ENCODE assay signal across 18 cellular contexts in genomic region chr12:113996026-113996425, GRCh38. TPM values are rescaled to one million over a fixed set of nuclear protein-coding genes. Genes with fewer than 3 reads are reported as not detected.
A peak's percentile ranks its signal among the peaks of the same experiment; 100 is the strongest.
DNase-seq lines count a peak whose midpoint lies in the region; ATAC-seq, FAIRE-seq and TF ChIP-seq lines count a peak whose summit lies in the region.
"Had no signal": no experiment of that assay in that cellular context is flagged by ENCODE, and none has a peak within 500 bp of the region (broad histone marks: within the 10 kb centered on the region; RNA-seq: fewer than 3 reads in every experiment).

No MANE protein-coding gene starts in this region.

- no peaks in the 10 kb centered on the region for H3K79me2 ChIP-seq in GM12878 (ENCODE audit: control insufficient read depth, insufficient read depth, low read length)

- POLR2A ChIA-PET in GM12878 (lab: Charles Lee) = no interaction called here

- no peak overlapping the region for H3K9ac ChIP-seq in GM12878 (ENCODE audit: control insufficient read depth, insufficient read depth, low read length)
- H3K9ac ChIP-seq: GM23248 had no signal

- no peaks in the 10 kb centered on the region for H3K36me3 ChIP-seq in GM12878 (ENCODE audit: control insufficient read depth in 2 of 2, insufficient read depth in 2 of 2, low read length in 1 of 2)
- H3K36me3 ChIP-seq: cardiac muscle cell, MG63, neutrophil had no signal

- no peaks in the 10 kb centered on the region for H4K20me1 ChIP-seq in GM12878 (ENCODE audit: control insufficient read depth, insufficient read depth)

- no peak overlapping the region for H3K4me2 ChIP-seq in GM12878 (ENCODE audit: control insufficient read depth, insufficient read depth)

- TF ChIP-seq CTCF in GM12878 (IDR thresholded peaks at IDR 0.05 in 2 of 3, conservative IDR thresholded peaks at IDR 0.05 in 1 of 3; ENCODE audit: control insufficient read depth in 2 of 3, extremely low read depth in 1 of 3, insufficient read depth in 1 of 3, low read depth in 3 of 3, low read length in 3 of 3) = peak in 1 of 3 experiments; percentile 19; a peak in 2 of 6 replicates

- no peak for TF ChIP-seq RAD21 in GM12878 (IDR thresholded peaks at IDR 0.05; ENCODE audit: insufficient read depth, low read depth, low read length)

- ATAC-seq in GM12878 (peak; percentile 59), HG03460 (IDR thresholded peaks at IDR 0.05; ENCODE audit: unreplicated experiment) (no peak)
- ATAC-seq: Right ventricle myocardium inferior had no signal

- DNase-seq in DMS79 treated with DMSO at 0.1 percent for 48 hours (lab: John Stamatoyannopoulos, UW) (peak; percentile 73), HT-29 (ENCODE audit: low spot score) (peak; percentile 13), GM12878 (ENCODE audit: low read depth, low spot score) (no peak), islet precursor cell (peak; percentile 76), epidermal melanocyte (ENCODE audit: insufficient read length, low spot score) (no peak), OCI-M2 (lab: John Stamatoyannopoulos, UW; ENCODE audit: unreplicated experiment) (no peak), NCI-H1436 (lab: John Stamatoyannopoulos, UW) (no peak)
- DNase-seq: amniotic stem cell, dorsolateral prefrontal cortex, GM23248, MG63, NCI-H345, T-helper 1 cell, trophoblast cell had no signal

- SMC1A ChIA-PET in GM12878 (lab: Charles Lee; ENCODE audit: uncharacterized antibody, unreplicated experiment) = interaction anchor here (1.7 kb wide), 1 partner anchor 15 kb away, joined by 6 read pairs; no protein-coding TSS in a partner anchor

- CTCF ChIA-PET in GM12878 (lab: Yijun Ruan, JAX) = interaction anchor here (0.6 to 2.4 kb wide), 6 partner anchors 15 to 1625 kb away, joined by 3 to 13 read pairs (median 3); no protein-coding TSS in a partner anchor

- no peak for FAIRE-seq in GM12878 (lab: Jason Lieb, UNC)

- RAD21 ChIA-PET in GM12878 (lab: Charles Lee; ENCODE audit: unreplicated experiment) = interaction anchor here (1.2 kb wide), 1 partner anchor 15 kb away, joined by 3 read pairs; no protein-coding TSS in a partner anchor

- peaks cover 0 to 4% of the 10 kb centered on the region in 2 experiments; a peak in 1 of 4 replicates for H3K27me3 ChIP-seq in GM12878 (replicated peaks in 1 of 2; ENCODE audit: control insufficient read depth in 2 of 2, insufficient read depth in 2 of 2, low read length in 1 of 2)
- H3K27me3 ChIP-seq: MG63 had no signal

- in situ Hi-C loops in GM12878 (cut with MboI) = no loop called here

- no peak overlapping the region for H2AFZ ChIP-seq in GM12878 (ENCODE audit: control insufficient read depth, low read depth, low read length)
- H2AFZ ChIP-seq: GM23248 had no signal

- TF ChIP-seq EP300 in GM12878 (IDR thresholded peaks at IDR 0.05; ENCODE audit: borderline replicate concordance in 1 of 2, control insufficient read depth in 1 of 2, low read depth in 2 of 2, low read length in 2 of 2) = no peak

- no peak for TF ChIP-seq POLR2A in GM12878 (IDR thresholded peaks at IDR 0.05; ENCODE audit: low read depth, low read length)

- intact Hi-C loops in GM12878 (cut with micrococcal nuclease; ENCODE audit: unreplicated experiment) = no loop called here

- H3K4me1 ChIP-seq in GM12878 (ENCODE audit: control insufficient read depth, insufficient read depth, low read length) = no peaks in the 10 kb centered on the region

- BruUV-seq in GM12878 (replicated peaks; lab: Mats Ljungman, UMichigan) = no TSS peak

- no peak overlapping the region for H3K27ac ChIP-seq in GM12878 (ENCODE audit: control insufficient read depth, insufficient read depth)
- H3K27ac ChIP-seq: cardiac muscle cell, dorsolateral prefrontal cortex, GM23248, neutrophil had no signal

- no peak overlapping the region for H3K4me3 ChIP-seq in GM12878
- H3K4me3 ChIP-seq: cardiac muscle cell, dorsolateral prefrontal cortex, GM23248, MG63 had no signal

- WGBS in GM12878 (ENCODE audit: insufficient coverage, insufficient replicate concordance, low lambda C conversion rate, missing lambda C conversion rate) = 0% methylated on average over 7 of the region's 7 CpGs

- no peaks in the 10 kb centered on the region; the same call in 2 of the 3 replicates for H3K9me3 ChIP-seq in GM12878 (replicated peaks; ENCODE audit: control insufficient read depth, insufficient read depth, low read length)
- H3K9me3 ChIP-seq: MG63, neutrophil had no signal

TF ChIP-seq in GM12878, 131 proteins besides CTCF, POLR2A, EP300 and RAD21 (continues in another document):
- TF ChIP-seq BMI1 (IDR thresholded peaks at IDR 0.05; ENCODE audit: borderline replicate concordance) (no peak), TAF1 (IDR thresholded peaks at IDR 0.05; ENCODE audit: borderline replicate concordance, low read depth, low read length) (no peak), ZNF384 (IDR thresholded peaks at IDR 0.05; ENCODE audit: borderline replicate concordance, low read depth, low read length) (no peak), NKRF (conservative IDR thresholded peaks at IDR 0.05) (no peak), USF1 (IDR thresholded peaks at IDR 0.05; ENCODE audit: borderline replicate concordance, extremely low read length, insufficient read depth, low read depth, low read length) (no peak), BACH1 (IDR thresholded peaks at IDR 0.05; ENCODE audit: borderline replicate concordance) (no peak), NRF1 (conservative IDR thresholded peaks at IDR 0.05; ENCODE audit: low read depth, low read length) (no peak), TCF7 (IDR thresholded peaks at IDR 0.05; ENCODE audit: borderline replicate concordance) (no peak)

RNA-seq across cellular contexts. Expression of gene RBM19, which starts 29.9 kb away (rescaled TPM):
- 40.2 and 46.0 TPM in 2 replicates for total RNA-seq in HT-29 (2014; rRNA removed; shearing (Covaris generic))
- 141 and 153 TPM in 2 replicates for total RNA-seq in GM12878 (2013; cell fraction: nucleolus; rRNA removed)
- 25.1 and 28.2 TPM in 2 replicates for total RNA-seq in GM12878 (2014; rRNA removed)
- total RNA-seq in GM12878 (2014; rRNA removed; fragmentation: Illumina TruSeq; extraction: Trizol) = 24.7 and 26.7 TPM in 2 replicates
- total RNA-seq in GM12878 (2021) = 30.4 and 37.3 TPM in 2 replicates
- polyA plus RNA-seq in GM12878 (2011; ENCODE audit: low read depth) = 14.2 TPM
- polyA plus RNA-seq in GM12878 (2011; rRNA removed) = 26.6 and 32.7 TPM in 2 replicates
- polyA plus RNA-seq in GM12878 (2011; cell fraction: cytosol; rRNA removed) = 33.3 and 45.1 TPM in 2 replicates
- polyA plus RNA-seq in GM12878 (2011; cell fraction: nucleus; rRNA removed) = 81.8 and 85.0 TPM in 2 replicates
- polyA plus RNA-seq in GM12878 (2012) = 25.1 and 26.1 TPM in 2 replicates
- polyA plus RNA-seq in GM12878 (2014; fragmentation: Illumina TruSeq; extraction: Trizol) = 20.4 and 27.1 TPM in 2 replicates
- 1 to 10 TPM; 4.2 to 7.8 TPM for polyA plus RNA-seq in GM12878 (2014; fragmentation: Nextera tagmentation; extraction: Ambion mirVana)
- 37.4 and 42.9 TPM in 2 replicates for polyA plus RNA-seq in GM12878 (2014; rRNA removed)
- 10 to 100 TPM; 28.6 to 33.3 TPM for polyA plus RNA-seq in GM12878 (2016; fragmentation: Nextera tagmentation; extraction: Ambion mirVana)
- 25.6 and 39.4 TPM in 2 replicates for polyA minus RNA-seq in GM12878 (2011; rRNA and poly(A)+ RNA removed)
- 13.5 and 14.2 TPM in 2 replicates for polyA minus RNA-seq in GM12878 (2011; cell fraction: cytosol; rRNA and poly(A)+ RNA removed)
- 25.1 and 38.5 TPM in 2 replicates for polyA minus RNA-seq in GM12878 (2011; cell fraction: nucleus; rRNA and poly(A)+ RNA removed)

Comparison
In these comparisons a context has a peak if more than half of its experiments do, and no peak if none do; other contexts are left out.
1. DNase-seq: peak in DMS79 treated with DMSO at 0.1 percent for 48 hours (single experiment), HT-29 (single experiment) and islet precursor cell (single experiment); none in GM12878 (single experiment), epidermal melanocyte (single experiment), OCI-M2 (single experiment) and NCI-H1436 (single experiment).